In the genomic region with DNA sequence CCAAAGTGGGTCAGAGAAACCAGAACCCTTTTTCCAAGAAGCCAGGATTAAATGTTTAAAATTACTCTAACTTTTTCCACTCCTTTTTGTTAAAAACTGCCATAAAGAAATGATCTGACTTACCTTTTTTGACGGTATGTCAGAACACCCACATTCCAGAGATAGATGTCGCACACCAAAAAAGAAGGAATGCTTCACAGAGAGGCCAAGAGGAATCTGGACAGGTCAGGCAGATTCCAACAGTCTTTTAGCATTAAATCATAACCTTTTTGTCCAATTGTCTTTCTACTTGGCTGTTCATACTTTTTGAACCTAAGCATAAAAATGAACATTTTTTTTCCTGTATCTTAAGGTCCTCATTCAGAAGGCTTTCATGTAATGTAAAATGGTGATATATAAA, we compare ENCODE assay signal across 22 cellular contexts.
A peak's percentile ranks its signal among the peaks of the same experiment; 100 is the strongest.
DNase-seq lines count a peak whose midpoint lies in the region; ATAC-seq, FAIRE-seq and TF ChIP-seq lines count a peak whose summit lies in the region.
"Had no signal": no experiment of that assay in that cellular context is flagged by ENCODE, and none has a peak within 500 bp of the region (broad histone marks: within the 10 kb centered on the region; RNA-seq: fewer than 3 reads in every experiment).

No MANE protein-coding gene starts in this region.

- H3K4me2 ChIP-seq in SK-N-SH (no peak overlapping the region), H1 (ENCODE audit: insufficient read depth in 1 of 2, low read depth in 2 of 2, low read length in 2 of 2) (no peak overlapping the region), mesendoderm (ENCODE audit: low read length) (no peak overlapping the region), smooth muscle cell (no peak overlapping the region)
- H3K4me2 ChIP-seq: BLaER1 had no signal

- no peak overlapping the region for H4K8ac ChIP-seq in H1 (ENCODE audit: extremely low read depth, insufficient read depth, low read length)
- H4K8ac ChIP-seq in mesendoderm (ENCODE audit: low read depth, low read length) = no peak overlapping the region

- no peak for ATAC-seq in SK-N-SH treated with all-trans-retinoic acid at 6 μM for 48 hours
- no peak for ATAC-seq in psoas muscle
- no peak for ATAC-seq in GM21447 (IDR thresholded peaks at IDR 0.05; ENCODE audit: unreplicated experiment)
- ATAC-seq: CD8-positive, alpha-beta T cell had no signal

- TF ChIP-seq EP300 in SK-N-SH (IDR thresholded peaks at IDR 0.05; ENCODE audit: borderline replicate concordance in 1 of 2, low read depth in 1 of 2, low read length in 1 of 2) (no peak), H1 (IDR thresholded peaks at IDR 0.05; ENCODE audit: borderline replicate concordance in 1 of 2, low read depth in 2 of 2, low read length in 2 of 2) (no peak)

- no peak overlapping the region for H3K9ac ChIP-seq in SK-N-SH
- no peak overlapping the region for H3K9ac ChIP-seq in H1 (replicated peaks in 1 of 4; ENCODE audit: extremely low read depth in 1 of 4, low read depth in 3 of 4, low read length in 3 of 4)
- H3K9ac ChIP-seq in mesendoderm (ENCODE audit: low read length) = no peak overlapping the region
- no peak overlapping the region for H3K9ac ChIP-seq in smooth muscle cell (ENCODE audit: low read depth)
- H3K9ac ChIP-seq: BLaER1, GM23248 had no signal

- intact Hi-C loops in psoas muscle (cut with DNase I) = no loop called here

- H2BK120ac ChIP-seq in H1 (replicated peaks; ENCODE audit: low read depth, low read length) = no peak overlapping the region
- no peak overlapping the region for H2BK120ac ChIP-seq in mesendoderm (ENCODE audit: low read depth, low read length)

- TF ChIP-seq RAD21 in SK-N-SH (IDR thresholded peaks at IDR 0.05; ENCODE audit: low read length) (no peak), H1 (IDR thresholded peaks at IDR 0.05 in 1 of 2, conservative IDR thresholded peaks at IDR 0.05 in 1 of 2; ENCODE audit: low read depth in 2 of 2, low read length in 2 of 2) (no peak)

- no peak overlapping the region for H3K14ac ChIP-seq in H1 (ENCODE audit: insufficient read length)

- no peak for DNase-seq in SK-N-SH
- DNase-seq in H1 (ENCODE audit: low read depth in 1 of 2, low spot score in 2 of 2) = no peak
- peak; percentile 15 for DNase-seq in mesendoderm
- no peak for DNase-seq in smooth muscle cell (lab: John Stamatoyannopoulos, UW; ENCODE audit: unreplicated experiment)
- no peak for DNase-seq in psoas muscle
- no peak for DNase-seq in OCI-M2 (lab: John Stamatoyannopoulos, UW; ENCODE audit: unreplicated experiment)
- DNase-seq: CD4-positive, CD25-positive, alpha-beta regulatory T cell; CD8-positive, alpha-beta T cell; DMS53; DMS79 treated with DMSO at 0.1 percent for 48 hours; GF-D8; GM23248; HFFc6 had no signal

- no peaks in the 10 kb centered on the region for H3K9me3 ChIP-seq in SK-N-SH
- H3K9me3 ChIP-seq in H1 (ENCODE audit: insufficient read depth in 2 of 2, low read depth in 1 of 2, low read length in 1 of 2) = no peaks in the 10 kb centered on the region
- no peaks in the 10 kb centered on the region for H3K9me3 ChIP-seq in smooth muscle cell (replicated peaks; ENCODE audit: low read depth)
- H3K9me3 ChIP-seq in psoas muscle = no peaks in the 10 kb centered on the region
- H3K9me3 ChIP-seq: BLaER1, HAP-1 had no signal

- H3K27ac ChIP-seq in SK-N-SH (ENCODE audit: low read depth in 2 of 2, low read length in 1 of 2) (no peak overlapping the region), H1 (ENCODE audit: low read depth, low read length) (no peak overlapping the region), mesendoderm (ENCODE audit: low read depth, low read length) (no peak overlapping the region), smooth muscle cell (ENCODE audit: low read depth) (no peak overlapping the region), psoas muscle (no peak overlapping the region)
- H3K27ac ChIP-seq: 22Rv1, BLaER1, C4-2B, GM23248 had no signal

- H4K91ac ChIP-seq in H1 (replicated peaks; ENCODE audit: insufficient read length, low read length) = no peak overlapping the region

- no peak overlapping the region for H3K4ac ChIP-seq in H1 (replicated peaks; ENCODE audit: insufficient read length, low read depth, low read length)
- H3K4ac ChIP-seq in mesendoderm (ENCODE audit: low read depth, low read length) = no peak overlapping the region

- H3K79me1 ChIP-seq in H1 (ENCODE audit: low read depth, low read length) (no peaks in the 10 kb centered on the region), mesendoderm (ENCODE audit: low read length) (no peaks in the 10 kb centered on the region)

- H3K23me2 ChIP-seq in H1 (ENCODE audit: low read depth, low read length) = no peaks in the 10 kb centered on the region

- H3K36me3 ChIP-seq in SK-N-SH (replicated peaks in 1 of 2; ENCODE audit: control insufficient read depth in 1 of 2, insufficient read depth in 2 of 2, low read length in 1 of 2) (no peaks in the 10 kb centered on the region), H1 (ENCODE audit: control insufficient read depth in 2 of 4, insufficient read depth in 4 of 4, low read length in 3 of 4) (no peaks in the 10 kb centered on the region), mesendoderm (ENCODE audit: control insufficient read depth, insufficient read depth, low read length) (no peaks in the 10 kb centered on the region), smooth muscle cell (ENCODE audit: low read depth) (no peaks in the 10 kb centered on the region), psoas muscle (ENCODE audit: insufficient read depth in 1 of 2, low read depth in 1 of 2) (no peaks in the 10 kb centered on the region)
- H3K36me3 ChIP-seq: BLaER1, HAP-1 had no signal

- CTCF ChIA-PET in SK-N-SH (lab: Yijun Ruan, JAX) (no interaction called here), H1 (lab: Charles Lee; ENCODE audit: partially characterized antibody) (no interaction called here)

- H3K27me3 ChIP-seq in SK-N-SH (ENCODE audit: insufficient read depth) (no peaks in the 10 kb centered on the region), H1 (replicated peaks in 1 of 4; ENCODE audit: control insufficient read depth in 3 of 4, extremely low read depth in 1 of 4, insufficient read depth in 3 of 4, low read length in 3 of 4) (no peaks in the 10 kb centered on the region), mesendoderm (ENCODE audit: insufficient read depth, low read length, poor library complexity) (no peaks in the 10 kb centered on the region), smooth muscle cell (ENCODE audit: low read depth) (no peaks in the 10 kb centered on the region), psoas muscle (ENCODE audit: insufficient read depth in 3 of 3, low read length in 2 of 3) (no peaks in the 10 kb centered on the region)
- H3K27me3 ChIP-seq: BLaER1 had no signal

- no peak overlapping the region for H2BK15ac ChIP-seq in H1 (ENCODE audit: low read length)
- H2BK15ac ChIP-seq in mesendoderm (replicated peaks; ENCODE audit: low read depth) = no peak overlapping the region

- H3K79me2 ChIP-seq in SK-N-SH (ENCODE audit: insufficient read depth) (no peaks in the 10 kb centered on the region), H1 (ENCODE audit: control insufficient read depth in 1 of 2, insufficient read depth in 2 of 2, low read length in 2 of 2) (no peaks in the 10 kb centered on the region), mesendoderm (ENCODE audit: control insufficient read depth, insufficient read depth, low read length) (no peaks in the 10 kb centered on the region), smooth muscle cell (ENCODE audit: low read depth) (no peaks in the 10 kb centered on the region)

- no peak for TF ChIP-seq CTCF in SK-N-SH (IDR thresholded peaks at IDR 0.05)
- no peak for TF ChIP-seq CTCF in H1 (IDR thresholded peaks at IDR 0.05; ENCODE audit: control extremely low read depth in 1 of 3, insufficient read depth in 1 of 3, low read depth in 1 of 3, low read length in 3 of 3)
- no peak for TF ChIP-seq CTCF in smooth muscle cell (IDR thresholded peaks at IDR 0.05; ENCODE audit: borderline replicate concordance, insufficient read depth, poor library complexity, severe bottlenecking)
- TF ChIP-seq CTCF in psoas muscle (IDR thresholded peaks at IDR 0.05) = no peak

- H4K20me1 ChIP-seq in SK-N-SH (ENCODE audit: insufficient read depth) (no peaks in the 10 kb centered on the region), H1 (replicated peaks in 1 of 2; ENCODE audit: control insufficient read depth in 1 of 2, insufficient read depth in 2 of 2, low read length in 2 of 2) (no peaks in the 10 kb centered on the region), smooth muscle cell (ENCODE audit: low read depth) (no peaks in the 10 kb centered on the region)
- H4K20me1 ChIP-seq: BLaER1 had no signal

- no peaks in the 10 kb centered on the region for H3F3A ChIP-seq in SK-N-SH (replicated peaks; ENCODE audit: insufficient read depth)
- H3F3A ChIP-seq in smooth muscle cell (ENCODE audit: low read depth) = no peaks in the 10 kb centered on the region

- no peak overlapping the region for H2BK20ac ChIP-seq in H1 (ENCODE audit: low read length)

- H3K56ac ChIP-seq in H1 (replicated peaks; ENCODE audit: insufficient read length, low read depth, low read length) (no peak overlapping the region), mesendoderm (ENCODE audit: low read length) (no peak overlapping the region)

- H3K4me1 ChIP-seq in SK-N-SH (ENCODE audit: control insufficient read depth in 1 of 2, insufficient read depth in 2 of 2, low read depth in 1 of 2, low read length in 1 of 2) (no peaks in the 10 kb centered on the region), H1 (replicated peaks in 1 of 4; ENCODE audit: control insufficient read depth in 3 of 4, insufficient read depth in 4 of 4, low read length in 3 of 4) (no peaks in the 10 kb centered on the region), mesendoderm (ENCODE audit: control insufficient read depth, low read depth, low read length) (no peaks in the 10 kb centered on the region), smooth muscle cell (ENCODE audit: low read depth) (no peaks in the 10 kb centered on the region), psoas muscle (no peaks in the 10 kb centered on the region)
- H3K4me1 ChIP-seq: BLaER1, HAP-1 had no signal

- FAIRE-seq in H1 (lab: Jason Lieb, UNC) = no peak
- FAIRE-seq: D721Med, GM12891, H54 had no signal

- H3K9me2 ChIP-seq in SK-N-SH = no peaks in the 10 kb centered on the region

- WGBS in SK-N-SH (ENCODE audit: low lambda C conversion rate) = 69% methylated on average over 2 of the region's 2 CpGs
- 94% methylated on average over 2 of the region's 2 CpGs; no CpG with 5 or more reads in 1 of the 2 experiments for WGBS in H1 (ENCODE audit: extremely low coverage in 1 of 2, insufficient coverage in 1 of 2, insufficient read length in 1 of 2, insufficient replicate concordance in 2 of 2, low coverage in 1 of 2, low lambda C conversion rate in 2 of 2, missing lambda C conversion rate in 1 of 2), 2 experiments
- no CpG with 5 or more reads among the region's 2 CpGs for WGBS in mesendoderm (ENCODE audit: extremely low coverage, insufficient coverage, low lambda C conversion rate)
- 68% methylated on average over 2 of the region's 2 CpGs for WGBS in smooth muscle cell (ENCODE audit: low lambda C conversion rate)
- 76 to 85% (median 80%) methylated on average over 2 of the region's 2 CpGs for WGBS in psoas muscle, 3 donors

- H2BK5ac ChIP-seq in H1 (ENCODE audit: low read depth, low read length) (no peak overlapping the region), mesendoderm (ENCODE audit: low read length) (no peak overlapping the region)

- H3K18ac ChIP-seq in H1 (ENCODE audit: extremely low read depth, low read length) (no peak overlapping the region), mesendoderm (ENCODE audit: low read length) (no peak overlapping the region)

- no peak for TF ChIP-seq POLR2A in H1 (IDR thresholded peaks at IDR 0.05; ENCODE audit: control extremely low read depth in 1 of 2, low read depth in 2 of 2, low read length in 2 of 2)

- H2BK12ac ChIP-seq in H1 (ENCODE audit: low read depth, low read length) = no peak overlapping the region

- POLR2A ChIA-PET in SK-N-SH (lab: Yijun Ruan, JAX) = no interaction called here
- POLR2A ChIA-PET in H1 (lab: Charles Lee; ENCODE audit: partially characterized antibody) = no interaction called here

- H3K4me3 ChIP-seq in SK-N-SH (ENCODE audit: low read depth in 2 of 2, low read length in 1 of 2) (no peak overlapping the region), H1 (ENCODE audit: extremely low read depth in 1 of 4, insufficient read depth in 2 of 4, low read depth in 3 of 4, low read length in 4 of 4) (no peak overlapping the region), mesendoderm (ENCODE audit: low read length) (no peak overlapping the region), smooth muscle cell (no peak overlapping the region), psoas muscle (no peak overlapping the region)
- H3K4me3 ChIP-seq: BLaER1, GM23248, HAP-1 had no signal

- H2AK5ac ChIP-seq in H1 (ENCODE audit: low read depth, low read length) (no peak overlapping the region), mesendoderm (ENCODE audit: low read length) (no peak overlapping the region)

- H3K23ac ChIP-seq in H1 (ENCODE audit: insufficient read length) = no peak overlapping the region
- no peak overlapping the region for H3K23ac ChIP-seq in mesendoderm (ENCODE audit: low read length)

- no peak overlapping the region for H4K5ac ChIP-seq in H1 (ENCODE audit: insufficient read length, low read depth, low read length)
- no peak overlapping the region for H4K5ac ChIP-seq in mesendoderm (ENCODE audit: low read length)

- H2AFZ ChIP-seq in SK-N-SH (ENCODE audit: low read depth) (no peak overlapping the region), H1 (ENCODE audit: low read length) (0 out of 2 replicates have a peak overlapping the region, but pooled peaks have one; percentile 22), smooth muscle cell (ENCODE audit: low read depth) (peak overlapping the region; percentile 68)
- H2AFZ ChIP-seq: GM23248 had no signal
